In the genomic region with DNA sequence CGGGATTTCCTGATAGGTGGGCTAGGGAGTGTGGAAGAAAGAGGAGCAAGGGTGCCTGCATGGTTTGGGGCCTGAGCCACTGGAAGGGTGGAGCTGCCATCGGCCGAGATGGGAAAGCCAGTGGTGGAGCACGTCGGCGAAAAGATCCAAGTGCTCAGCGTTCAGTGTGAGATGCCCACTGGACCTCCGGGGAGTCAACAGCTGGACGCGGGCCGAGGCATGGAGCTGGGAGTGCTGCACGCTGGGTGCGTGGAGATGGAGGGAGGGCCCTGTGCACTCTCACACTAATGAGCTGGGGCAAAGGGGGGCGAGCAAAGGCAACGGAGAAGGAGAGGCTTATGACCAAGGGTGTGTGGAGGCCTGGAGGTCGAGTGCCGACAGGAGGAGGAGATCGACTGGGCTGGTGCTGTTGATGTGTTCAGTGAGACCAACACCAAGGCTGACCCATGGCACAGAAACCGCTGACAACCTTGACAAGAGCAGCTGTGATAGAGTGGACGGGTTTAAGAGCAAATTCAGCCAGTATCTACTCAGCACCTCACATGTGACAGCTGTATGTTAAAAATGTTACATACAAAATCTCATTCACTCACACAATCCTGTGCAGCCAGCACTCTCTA, we compare ENCODE assay signal across 13 cellular contexts.
DNase-seq lines count a peak whose midpoint lies in the region; ATAC-seq, FAIRE-seq and TF ChIP-seq lines count a peak whose summit lies in the region.
"Had no signal": no experiment of that assay in that cellular context is flagged by ENCODE, and none has a peak within 500 bp of the region (broad histone marks: within the 10 kb centered on the region; RNA-seq: fewer than 3 reads in every experiment).

No MANE protein-coding gene starts in this region.

- no peak overlapping the region for H3K4me3 Mint-ChIP-seq in activated CD4-positive, alpha-beta memory T cell treated with anti-CD3 and anti-CD28 coated beads, Interleukin-2, amount 10 ng/mL, durations not matched to agents 7 days and 5 days
- H3K4me3 Mint-ChIP-seq in stimulated activated memory B cell treated with anti-CD40 and anti-IgM and Interleukin-4, amounts not matched to agents 10 μg/mL and 1 μg/mL and 100 μg/mL, for 72 hours, result no peak overlapping the region

- peak overlapping the region; percentile 86 to 96 for H2BK12ac ChIP-seq in mesenchymal stem cell (ENCODE audit: low read length in 2 of 2)

- H4K8ac ChIP-seq in mesenchymal stem cell (ENCODE audit: low read length), result peak overlapping the region; percentile 77

- no peaks in the 10 kb centered on the region for H4K20me1 ChIP-seq in HepG2 (ENCODE audit: insufficient read depth, low read length)

- ATAC-seq in heart right ventricle, result no peak
- no peak for ATAC-seq in stimulated activated memory B cell treated with anti-CD40 and anti-IgM and Interleukin-4, amounts not matched to agents 10 μg/mL and 1 μg/mL and 100 μg/mL, for 72 hours
- ATAC-seq in HepG2, result no peak
- no peak for ATAC-seq in HG02642 (IDR thresholded peaks at IDR 0.05; ENCODE audit: poor library complexity, unreplicated experiment)
- no peak for ATAC-seq in HG03520 (IDR thresholded peaks at IDR 0.05; ENCODE audit: unreplicated experiment)

- H3K23ac ChIP-seq in mesenchymal stem cell (ENCODE audit: low read length in 2 of 2), result peak overlapping the region in 1 of 2 experiments; percentile 67

- H3K4me1 Mint-ChIP-seq in activated CD4-positive, alpha-beta memory T cell treated with anti-CD3 and anti-CD28 coated beads, Interleukin-2, amount 10 ng/mL, durations not matched to agents 7 days and 5 days, result peaks cover 48% of the 10 kb centered on the region
- H3K4me1 Mint-ChIP-seq in stimulated activated memory B cell treated with anti-CD40 and anti-IgM and Interleukin-4, amounts not matched to agents 10 μg/mL and 1 μg/mL and 100 μg/mL, for 72 hours, result peaks cover 24% of the 10 kb centered on the region

- 65 to 78% methylated on average over 20 of the region's 20 CpGs for WGBS in heart right ventricle, 2 donors
- 78% methylated on average over 20 of the region's 20 CpGs for WGBS in mesenchymal stem cell
- WGBS in HepG2 (ENCODE audit: low lambda C conversion rate), result 99% methylated on average over 20 of the region's 20 CpGs

- no peaks in the 10 kb centered on the region for H3K79me2 ChIP-seq in HepG2 (ENCODE audit: insufficient read depth, low read length)

- H2BK120ac ChIP-seq in mesenchymal stem cell (ENCODE audit: low read depth, low read length), result peak overlapping the region; percentile 65

- no peak for DNase-seq in heart right ventricle
- no peak for DNase-seq in right atrium auricular region (ENCODE audit: low spot score)
- no peak for DNase-seq in activated CD4-positive, alpha-beta memory T cell treated with anti-CD3 and anti-CD28 coated beads, Interleukin-2, amount 10 ng/mL, durations not matched to agents 7 days and 5 days
- DNase-seq in mesenchymal stem cell, result no peak
- DNase-seq in HepG2 (ENCODE audit: low spot score), result no peak
- DNase-seq: NCI-H1105, Peyer's patch had no signal

- TF ChIP-seq CTCF in heart right ventricle (IDR thresholded peaks at IDR 0.05) (no peak), right atrium auricular region (IDR thresholded peaks at IDR 0.05) (no peak), HepG2 (CRISPR knock-in tag; IDR thresholded peaks at IDR 0.05) (no peak)

- H3K36me3 ChIP-seq in heart right ventricle (peaks cover 0 to 91% (median 0%) of the 10 kb centered on the region in 9 donors), right atrium auricular region (no peaks in the 10 kb centered on the region), mesenchymal stem cell (ENCODE audit: control insufficient read depth in 1 of 2, insufficient read depth in 2 of 2, low read depth in 1 of 2, low read length in 2 of 2) (peaks cover 54 to 59% of the 10 kb centered on the region in 2 experiments), HepG2 (replicated peaks in 1 of 2; ENCODE audit: control insufficient read depth in 1 of 2, insufficient read depth in 2 of 2, low read length in 2 of 2) (peaks cover 2 to 6% of the 10 kb centered on the region in 2 experiments; a peak in 2 of 5 replicates)

- peak overlapping the region; percentile 83 for H2BK15ac ChIP-seq in mesenchymal stem cell (ENCODE audit: low read depth, poor library complexity, severe bottlenecking)

- no peak for TF ChIP-seq POLR2A in HepG2 (IDR thresholded peaks at IDR 0.05; ENCODE audit: insufficient read depth in 1 of 2, low read depth in 2 of 2, low read length in 2 of 2)

- peak overlapping the region; percentile 77 to 92 for H3K4ac ChIP-seq in mesenchymal stem cell (ENCODE audit: low read depth in 1 of 2, low read length in 2 of 2)

- H3K27me3 ChIP-seq in heart right ventricle (no peaks in the 10 kb centered on the region), right atrium auricular region (no peaks in the 10 kb centered on the region), mesenchymal stem cell (ENCODE audit: control insufficient read depth in 1 of 2, insufficient read depth in 1 of 2, low read length in 2 of 2) (no peaks in the 10 kb centered on the region), HepG2 (ENCODE audit: control insufficient read depth in 1 of 2, insufficient read depth in 2 of 2, low read length in 2 of 2) (no peaks in the 10 kb centered on the region)
- H3K27me3 ChIP-seq: Peyer's patch, vagina had no signal

- H3K9me3 ChIP-seq in heart right ventricle (no peaks in the 10 kb centered on the region), right atrium auricular region (no peaks in the 10 kb centered on the region), mesenchymal stem cell (ENCODE audit: control insufficient read depth, low read length) (no peaks in the 10 kb centered on the region), HepG2 (ENCODE audit: low read length) (no peaks in the 10 kb centered on the region)
- H3K9me3 ChIP-seq: Peyer's patch, vagina had no signal

- H3K18ac ChIP-seq in mesenchymal stem cell (ENCODE audit: low read depth in 1 of 2, low read length in 2 of 2), result peak overlapping the region; percentile 91 to 95

- H3K27ac Mint-ChIP-seq in activated CD4-positive, alpha-beta memory T cell treated with anti-CD3 and anti-CD28 coated beads, Interleukin-2, amount 10 ng/mL, durations not matched to agents 7 days and 5 days, result peak overlapping the region; percentile 1
- H3K27ac Mint-ChIP-seq in stimulated activated memory B cell treated with anti-CD40 and anti-IgM and Interleukin-4, amounts not matched to agents 10 μg/mL and 1 μg/mL and 100 μg/mL, for 72 hours, result peak overlapping the region; percentile 73

- peak overlapping the region; percentile 93 for H2AK5ac ChIP-seq in mesenchymal stem cell (ENCODE audit: low read length, severe bottlenecking)

- H3K4me3 ChIP-seq in heart right ventricle, result no peak overlapping the region
- no peak overlapping the region for H3K4me3 ChIP-seq in right atrium auricular region
- no peak overlapping the region for H3K4me3 ChIP-seq in mesenchymal stem cell (ENCODE audit: insufficient read depth in 1 of 2, low read depth in 1 of 2, low read length in 2 of 2)
- H3K4me3 ChIP-seq in HepG2 (replicated peaks in 1 of 3; ENCODE audit: insufficient read depth in 1 of 3, low read depth in 2 of 3, low read length in 3 of 3), result no peak overlapping the region
- H3K4me3 ChIP-seq: Peyer's patch, vagina had no signal

- peaks cover 8 to 43% (median 32%) of the 10 kb centered on the region in 9 donors for H3K4me1 ChIP-seq in heart right ventricle
- peaks cover 0 to 35% of the 10 kb centered on the region in 2 donors for H3K4me1 ChIP-seq in right atrium auricular region
- H3K4me1 ChIP-seq in mesenchymal stem cell (ENCODE audit: control insufficient read depth, insufficient read depth, low read depth, low read length), result peaks cover 36% of the 10 kb centered on the region
- peaks cover 42% of the 10 kb centered on the region for H3K4me1 ChIP-seq in HepG2 (ENCODE audit: insufficient read depth, low read length)

- no peak overlapping the region for H3K9ac ChIP-seq in mesenchymal stem cell (ENCODE audit: low read length)
- H3K9ac ChIP-seq in HepG2 (ENCODE audit: insufficient read depth, low read depth, low read length), result no peak overlapping the region

- peak overlapping the region; percentile 32 for H2BK5ac ChIP-seq in mesenchymal stem cell (ENCODE audit: low read depth, low read length, poor library complexity, severe bottlenecking)

- H3K27ac ChIP-seq in heart right ventricle (peak overlapping the region in 6 of 10 donors; percentile 38 to 80 (median 64)), right atrium auricular region (peak overlapping the region in 1 of 2 donors; percentile 35), mesenchymal stem cell (ENCODE audit: low read length, poor library complexity, severe bottlenecking) (peak overlapping the region; percentile 83), HepG2 (ENCODE audit: extremely low read length, insufficient read depth, low read length) (no peak overlapping the region)
- H3K27ac ChIP-seq: vagina had no signal

- TF ChIP-seq RAD21 in HepG2 (CRISPR knock-in tag; IDR thresholded peaks at IDR 0.05), result no peak

- CTCF ChIA-PET in activated CD4-positive, alpha-beta memory T cell treated with anti-CD3 and anti-CD28 coated beads, Interleukin-2, amount 10 ng/mL, durations not matched to agents 7 days and 5 days (lab: Charles Lee), result interaction anchor here (0.7 to 6.1 kb wide), 2 partner anchors 85 to 180 kb away, joined by 3 to 59 read pairs; a partner anchor contains a TSS
- CTCF ChIA-PET in HepG2 (lab: Yijun Ruan, JAX; ENCODE audit: low intra/inter-chr PET ratio, low total read pairs), result no interaction called here

- peaks cover 24% of the 10 kb centered on the region for H3K79me1 ChIP-seq in mesenchymal stem cell (replicated peaks; ENCODE audit: low read length, poor library complexity, severe bottlenecking)

- no TSS peak for BruUV-seq in HepG2 (replicated peaks; lab: Mats Ljungman, UMichigan)

- TF ChIP-seq EP300 in HepG2 (IDR thresholded peaks at IDR 0.05; ENCODE audit: low read depth in 2 of 2, low read length in 2 of 2) (no peak), HepG2 (CRISPR knock-in tag; IDR thresholded peaks at IDR 0.05; ENCODE audit: borderline replicate concordance) (no peak)

- no peak overlapping the region for H3K4me2 ChIP-seq in mesenchymal stem cell (ENCODE audit: low read length, poor library complexity, severe bottlenecking)
- H3K4me2 ChIP-seq in HepG2 (ENCODE audit: low read depth, low read length), result no peak overlapping the region

- peak overlapping the region; percentile 55 for H4K91ac ChIP-seq in mesenchymal stem cell (ENCODE audit: low read length)

- H3K36me3 Mint-ChIP-seq in activated CD4-positive, alpha-beta memory T cell treated with anti-CD3 and anti-CD28 coated beads, Interleukin-2, amount 10 ng/mL, durations not matched to agents 7 days and 5 days (ENCODE audit: low read depth), result peaks cover 86% of the 10 kb centered on the region
- peaks cover 64% of the 10 kb centered on the region for H3K36me3 Mint-ChIP-seq in stimulated activated memory B cell treated with anti-CD40 and anti-IgM and Interleukin-4, amounts not matched to agents 10 μg/mL and 1 μg/mL and 100 μg/mL, for 72 hours

- peak overlapping the region in 1 of 2 experiments; percentile 93 for H3K14ac ChIP-seq in mesenchymal stem cell (ENCODE audit: low read length in 2 of 2)

- POLR2A ChIA-PET in activated CD4-positive, alpha-beta memory T cell treated with anti-CD3 and anti-CD28 coated beads, Interleukin-2, amount 10 ng/mL, durations not matched to agents 7 days and 5 days (lab: Charles Lee), result interaction anchor here (1.3 to 28.3 kb wide), 3 partner anchors 9 to 78 kb away, joined by 3 to 905 read pairs (median 5); a partner anchor contains a TSS
- POLR2A ChIA-PET in HepG2 (lab: Yijun Ruan, JAX), result no interaction called here

- no peaks in the 10 kb centered on the region for H3K9me3 Mint-ChIP-seq in activated CD4-positive, alpha-beta memory T cell treated with anti-CD3 and anti-CD28 coated beads, Interleukin-2, amount 10 ng/mL, durations not matched to agents 7 days and 5 days
- H3K9me3 Mint-ChIP-seq in stimulated activated memory B cell treated with anti-CD40 and anti-IgM and Interleukin-4, amounts not matched to agents 10 μg/mL and 1 μg/mL and 100 μg/mL, for 72 hours, result no peaks in the 10 kb centered on the region

- no peaks in the 10 kb centered on the region for H3K27me3 Mint-ChIP-seq in activated CD4-positive, alpha-beta memory T cell treated with anti-CD3 and anti-CD28 coated beads, Interleukin-2, amount 10 ng/mL, durations not matched to agents 7 days and 5 days
- H3K27me3 Mint-ChIP-seq in stimulated activated memory B cell treated with anti-CD40 and anti-IgM and Interleukin-4, amounts not matched to agents 10 μg/mL and 1 μg/mL and 100 μg/mL, for 72 hours, result no peaks in the 10 kb centered on the region
- H3K27me3 Mint-ChIP-seq: IgD-negative memory B cell had no signal

- in situ Hi-C loops in HepG2 (cut with HindIII; ENCODE audit: extremely low pct_ligation_motif_present, low pct_unique_long_range_greater_than_20kb), result loop anchor here (10.0 kb wide), 1 partner anchor 182 kb away; a partner anchor contains a TSS

- H2AFZ ChIP-seq in mesenchymal stem cell (ENCODE audit: low read depth, low read length) (no peak overlapping the region), HepG2 (ENCODE audit: low read length) (no peak overlapping the region)

- FAIRE-seq in HepG2 (lab: Jason Lieb, UNC), result no peak
- FAIRE-seq: colon had no signal

- intact Hi-C loops in heart right ventricle (cut with DNase I) (loop anchor here in 3 of 10 donors (10.0 kb wide), 2 partner anchors 192 to 602 kb away; no protein-coding TSS in a partner anchor), HepG2 (cut with micrococcal nuclease; ENCODE audit: unreplicated experiment) (no loop called here)
